ENCODE assay signal across 1 cellular context in the genomic region with DNA sequence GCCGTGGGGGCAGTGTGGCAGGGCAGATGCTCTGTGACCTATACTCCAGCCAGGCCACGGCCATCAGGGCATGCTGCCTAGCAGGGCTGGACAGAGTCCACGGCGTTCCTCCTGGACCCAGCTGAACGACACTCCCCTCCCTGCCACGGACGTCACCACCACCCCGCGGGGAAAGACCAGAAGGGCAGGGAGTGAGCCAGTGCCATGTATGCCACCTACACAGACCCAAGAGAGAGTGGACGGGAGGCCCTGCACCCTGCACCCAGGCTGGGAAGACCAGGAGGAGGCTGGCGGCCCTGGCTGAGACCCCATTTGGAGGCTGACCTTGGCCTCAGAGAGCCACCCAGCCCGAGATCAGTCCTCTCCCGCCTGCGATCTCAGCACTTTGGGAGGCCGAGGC.
TF ChIP-seq lines count a peak whose summit lies in the region.

No MANE protein-coding gene starts in this region.

TF ChIP-seq in K562, 482 proteins besides CTCF, POLR2A, EP300 and RAD21:
- TF ChIP-seq NFIX (CRISPR knock-in tag; IDR thresholded peaks at IDR 0.05; ENCODE audit: low read depth) (no peak), GATA2 (CRISPR knock-in tag; IDR thresholded peaks at IDR 0.05) (no peak), ARNT (IDR thresholded peaks at IDR 0.05) (no peak), CREB1 (IDR thresholded peaks at IDR 0.05) (no peak), CREB1 (CRISPR knock-in tag; IDR thresholded peaks at IDR 0.05) (no peak), ARID1B (IDR thresholded peaks at IDR 0.05) (no peak), CXXC5 (CRISPR knock-in tag; IDR thresholded peaks at IDR 0.05) (no peak), SIRT6 (IDR thresholded peaks at IDR 0.05; ENCODE audit: low read depth, low read length) (no peak), PHF8 (IDR thresholded peaks at IDR 0.05; ENCODE audit: borderline replicate concordance, low read length) (no peak), CHD4 (IDR thresholded peaks at IDR 0.05; ENCODE audit: insufficient read depth, insufficient replicate concordance, low read depth, low read length, poor library complexity, severe bottlenecking) (no peak), U2AF1 (optimal IDR thresholded peaks at IDR 0.05; ENCODE audit: low read depth, low read length) (no peak), ATF7 (IDR thresholded peaks at IDR 0.05) (no peak)
- TF ChIP-seq, protein P1, sequence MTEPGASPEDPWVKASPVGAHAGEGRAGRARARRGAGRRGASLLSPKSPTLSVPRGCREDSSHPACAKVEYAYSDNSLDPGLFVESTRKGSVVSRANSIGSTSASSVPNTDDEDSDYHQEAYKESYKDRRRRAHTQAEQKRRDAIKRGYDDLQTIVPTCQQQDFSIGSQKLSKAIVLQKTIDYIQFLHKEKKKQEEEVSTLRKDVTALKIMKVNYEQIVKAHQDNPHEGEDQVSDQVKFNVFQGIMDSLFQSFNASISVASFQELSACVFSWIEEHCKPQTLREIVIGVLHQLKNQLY (CRISPR knock-in tag; conservative IDR thresholded peaks at IDR 0.05): no peak
- TF ChIP-seq, protein P2, sequence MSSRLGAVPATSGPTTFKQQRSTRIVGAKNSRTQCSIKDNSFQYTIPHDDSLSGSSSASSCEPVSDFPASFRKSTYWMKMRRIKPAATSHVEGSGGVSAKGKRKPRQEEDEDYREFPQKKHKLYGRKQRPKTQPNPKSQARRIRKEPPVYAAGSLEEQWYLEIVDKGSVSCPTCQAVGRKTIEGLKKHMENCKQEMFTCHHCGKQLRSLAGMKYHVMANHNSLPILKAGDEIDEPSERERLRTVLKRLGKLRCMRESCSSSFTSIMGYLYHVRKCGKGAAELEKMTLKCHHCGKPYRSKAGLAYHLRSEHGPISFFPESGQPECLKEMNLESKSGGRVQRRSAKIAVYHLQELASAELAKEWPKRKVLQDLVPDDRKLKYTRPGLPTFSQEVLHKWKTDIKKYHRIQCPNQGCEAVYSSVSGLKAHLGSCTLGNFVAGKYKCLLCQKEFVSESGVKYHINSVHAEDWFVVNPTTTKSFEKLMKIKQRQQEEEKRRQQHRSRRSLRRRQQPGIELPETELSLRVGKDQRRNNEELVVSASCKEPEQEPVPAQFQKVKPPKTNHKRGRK (tag; IDR thresholded peaks at IDR 0.05): no peak
- TF ChIP-seq, protein P3, sequence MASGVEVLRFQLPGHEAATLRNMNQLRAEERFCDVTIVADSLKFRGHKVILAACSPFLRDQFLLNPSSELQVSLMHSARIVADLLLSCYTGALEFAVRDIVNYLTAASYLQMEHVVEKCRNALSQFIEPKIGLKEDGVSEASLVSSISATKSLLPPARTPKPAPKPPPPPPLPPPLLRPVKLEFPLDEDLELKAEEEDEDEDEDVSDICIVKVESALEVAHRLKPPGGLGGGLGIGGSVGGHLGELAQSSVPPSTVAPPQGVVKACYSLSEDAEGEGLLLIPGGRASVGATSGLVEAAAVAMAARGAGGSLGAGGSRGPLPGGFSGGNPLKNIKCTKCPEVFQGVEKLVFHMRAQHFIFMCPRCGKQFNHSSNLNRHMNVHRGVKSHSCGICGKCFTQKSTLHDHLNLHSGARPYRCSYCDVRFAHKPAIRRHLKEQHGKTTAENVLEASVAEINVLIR (CRISPR knock-in tag; IDR thresholded peaks at IDR 0.05): no peak
- TF ChIP-seq, protein P4, sequence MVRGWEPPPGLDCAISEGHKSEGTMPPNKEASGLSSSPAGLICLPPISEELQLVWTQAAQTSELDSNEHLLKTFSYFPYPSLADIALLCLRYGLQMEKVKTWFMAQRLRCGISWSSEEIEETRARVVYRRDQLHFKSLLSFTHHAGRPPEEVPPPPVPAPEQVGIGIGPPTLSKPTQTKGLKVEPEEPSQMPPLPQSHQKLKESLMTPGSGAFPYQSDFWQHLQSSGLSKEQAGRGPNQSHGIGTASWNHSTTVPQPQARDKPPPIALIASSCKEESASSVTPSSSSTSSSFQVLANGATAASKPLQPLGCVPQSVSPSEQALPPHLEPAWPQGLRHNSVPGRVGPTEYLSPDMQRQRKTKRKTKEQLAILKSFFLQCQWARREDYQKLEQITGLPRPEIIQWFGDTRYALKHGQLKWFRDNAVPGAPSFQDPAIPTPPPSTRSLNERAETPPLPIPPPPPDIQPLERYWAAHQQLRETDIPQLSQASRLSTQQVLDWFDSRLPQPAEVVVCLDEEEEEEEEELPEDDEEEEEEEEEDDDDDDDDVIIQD (CRISPR knock-in tag; IDR thresholded peaks at IDR 0.05): no peak
- TF ChIP-seq, protein P5, sequence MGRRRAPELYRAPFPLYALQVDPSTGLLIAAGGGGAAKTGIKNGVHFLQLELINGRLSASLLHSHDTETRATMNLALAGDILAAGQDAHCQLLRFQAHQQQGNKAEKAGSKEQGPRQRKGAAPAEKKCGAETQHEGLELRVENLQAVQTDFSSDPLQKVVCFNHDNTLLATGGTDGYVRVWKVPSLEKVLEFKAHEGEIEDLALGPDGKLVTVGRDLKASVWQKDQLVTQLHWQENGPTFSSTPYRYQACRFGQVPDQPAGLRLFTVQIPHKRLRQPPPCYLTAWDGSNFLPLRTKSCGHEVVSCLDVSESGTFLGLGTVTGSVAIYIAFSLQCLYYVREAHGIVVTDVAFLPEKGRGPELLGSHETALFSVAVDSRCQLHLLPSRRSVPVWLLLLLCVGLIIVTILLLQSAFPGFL (CRISPR knock-in tag; IDR thresholded peaks at IDR 0.05): no peak
